25 cellular contexts compared by ENCODE assay signal in the genomic region with DNA sequence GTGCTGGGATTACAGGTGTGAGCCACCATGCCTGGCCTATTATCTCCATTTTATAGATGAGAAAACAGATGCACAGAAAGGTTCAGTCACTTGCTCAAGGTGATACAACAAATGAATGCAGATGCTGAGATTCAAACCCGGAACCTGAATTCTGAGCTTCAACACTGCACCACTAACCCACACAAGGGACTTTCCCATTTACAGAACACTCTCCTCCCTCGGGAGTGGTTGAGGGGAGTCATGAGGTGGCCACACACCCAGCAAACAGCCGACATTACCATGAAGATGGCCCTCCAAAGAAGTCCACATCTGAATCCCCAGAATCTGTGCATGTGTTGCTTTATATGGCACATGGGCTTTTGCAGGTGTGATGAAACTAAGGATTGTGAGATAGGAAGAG. TPM values are rescaled to one million over a fixed set of nuclear protein-coding genes. Genes with fewer than 3 reads are reported as not detected.
DNase-seq lines count a peak whose midpoint lies in the region; ATAC-seq, FAIRE-seq and TF ChIP-seq lines count a peak whose summit lies in the region.
"Had no signal": no experiment of that assay in that cellular context is flagged by ENCODE, and none has a peak within 500 bp of the region (broad histone marks: within the 10 kb centered on the region; RNA-seq: fewer than 3 reads in every experiment).

No MANE protein-coding gene starts in this region.

- DNase-seq in activated CD4-positive, alpha-beta T cell treated with anti-CD3 and anti-CD28 coated beads for 36 hours, result no peak
- no peak for DNase-seq in activated CD4-positive, alpha-beta T cell treated with anti-CD3 and anti-CD28 coated beads for 48 hours
- no peak for DNase-seq in GM18507 (ENCODE audit: extremely low spot score, insufficient read length, low read depth)
- no peak for DNase-seq in nephron progenitor cell
- DNase-seq in stimulated activated naive CD4-positive, alpha-beta T cell treated with Interleukin-2 at 50 U/mL for 16 hours (lab: John Stamatoyannopoulos, UW), result no peak
- DNase-seq in D341Med (ENCODE audit: low spot score), result no peak
- DNase-seq in MV-4-11 (lab: John Stamatoyannopoulos, UW), result no peak
- DNase-seq: 8988T; AML-193; cortex of kidney; left ventricle myocardium superior; NCI-H1048; NCI-H2081 treated with DMSO at 0.1 percent for 48 hours; NCI-H446 treated with DMSO at 0.1 percent for 48 hours; nucleus accumbens; Peyer's patch; stimulated activated CD4-positive, alpha-beta T cell treated with anti-CD3 and anti-CD28 coated beads, Interleukin-4, amount 100 ng/mL, for 1 hour; WERI-Rb-1 had no signal

- FAIRE-seq in GM18507 (lab: Jason Lieb, UNC), result peak; percentile 44
- FAIRE-seq: bronchial epithelial cell, D721Med, endothelial cell of umbilical vein, H54 had no signal

- no peaks in the 10 kb centered on the region for H3K9me3 Mint-ChIP-seq in activated CD4-positive, alpha-beta T cell treated with anti-CD3 and anti-CD28 coated beads for 36 hours (ENCODE audit: low read depth)
- H3K9me3 Mint-ChIP-seq in activated T-helper 17 cell treated with anti-CD3 and anti-CD28 coated beads, Interleukin-2, amount 50 U/mL, for 72 hours, result no peaks in the 10 kb centered on the region
- H3K9me3 Mint-ChIP-seq in nephron progenitor cell, result no peaks in the 10 kb centered on the region

- intact Hi-C loops in activated CD4-positive, alpha-beta T cell treated with anti-CD3 and anti-CD28 coated beads for 36 hours (cut with DNase I, micrococcal nuclease), result no loop called here

- peaks cover 31% of the 10 kb centered on the region for H3K36me3 Mint-ChIP-seq in activated CD4-positive, alpha-beta T cell treated with anti-CD3 and anti-CD28 coated beads for 36 hours (ENCODE audit: low read depth)
- H3K36me3 Mint-ChIP-seq in activated T-helper 17 cell treated with anti-CD3 and anti-CD28 coated beads, Interleukin-2, amount 50 U/mL, for 72 hours (ENCODE audit: low read depth), result peaks cover 84% of the 10 kb centered on the region
- H3K36me3 Mint-ChIP-seq in nephron progenitor cell (ENCODE audit: low read depth), result peaks cover 41% of the 10 kb centered on the region

- POLR2A ChIA-PET in activated CD4-positive, alpha-beta T cell treated with anti-CD3 and anti-CD28 coated beads for 36 hours (lab: Charles Lee), result no interaction called here

- no peak for ATAC-seq in activated CD4-positive, alpha-beta T cell treated with anti-CD3 and anti-CD28 coated beads for 36 hours
- peak; percentile 52 for ATAC-seq in activated T-helper 17 cell treated with anti-CD3 and anti-CD28 coated beads, Interleukin-2, amount 50 U/mL, for 72 hours (replicated peaks)
- ATAC-seq: left ventricle myocardium superior, mucosa of descending colon had no signal

- no peak overlapping the region for H3K4me3 Mint-ChIP-seq in activated CD4-positive, alpha-beta T cell treated with anti-CD3 and anti-CD28 coated beads for 36 hours
- H3K4me3 Mint-ChIP-seq in activated T-helper 17 cell treated with anti-CD3 and anti-CD28 coated beads, Interleukin-2, amount 50 U/mL, for 72 hours, result no peak overlapping the region
- no peak overlapping the region for H3K4me3 Mint-ChIP-seq in nephron progenitor cell

- no peaks in the 10 kb centered on the region for H3K27me3 Mint-ChIP-seq in activated CD4-positive, alpha-beta T cell treated with anti-CD3 and anti-CD28 coated beads for 36 hours
- H3K27me3 Mint-ChIP-seq in activated T-helper 17 cell treated with anti-CD3 and anti-CD28 coated beads, Interleukin-2, amount 50 U/mL, for 72 hours, result no peaks in the 10 kb centered on the region
- peaks cover 9% of the 10 kb centered on the region for H3K27me3 Mint-ChIP-seq in nephron progenitor cell (ENCODE audit: low read depth, poor library complexity)

- peaks cover 14% of the 10 kb centered on the region for H3K4me1 Mint-ChIP-seq in activated CD4-positive, alpha-beta T cell treated with anti-CD3 and anti-CD28 coated beads for 36 hours
- peaks cover 26% of the 10 kb centered on the region for H3K4me1 Mint-ChIP-seq in activated T-helper 17 cell treated with anti-CD3 and anti-CD28 coated beads, Interleukin-2, amount 50 U/mL, for 72 hours
- peaks cover 29% of the 10 kb centered on the region for H3K4me1 Mint-ChIP-seq in nephron progenitor cell

- TF ChIP-seq CTCF in nephron progenitor cell (IDR thresholded peaks at IDR 0.05), result no peak

- H3K27ac Mint-ChIP-seq in activated CD4-positive, alpha-beta T cell treated with anti-CD3 and anti-CD28 coated beads for 36 hours, result peak overlapping the region; percentile 23
- peak overlapping the region; percentile 20 for H3K27ac Mint-ChIP-seq in activated T-helper 17 cell treated with anti-CD3 and anti-CD28 coated beads, Interleukin-2, amount 50 U/mL, for 72 hours
- peak overlapping the region; percentile 9 for H3K27ac Mint-ChIP-seq in nephron progenitor cell

- CTCF ChIA-PET in activated CD4-positive, alpha-beta T cell treated with anti-CD3 and anti-CD28 coated beads for 36 hours (lab: Charles Lee), result interaction anchor here (0.9 kb wide), 1 partner anchor 61 kb away, joined by 3 read pairs; no protein-coding TSS in a partner anchor

RNA-seq across cellular contexts. Expression of gene BCL7C, which starts 9.1 kb away (rescaled TPM):
- 10 to 100 TPM; 19.5 to 20.4 TPM for total RNA-seq in activated CD4-positive, alpha-beta T cell treated with anti-CD3 and anti-CD28 coated beads for 36 hours
- total RNA-seq in activated T-helper 17 cell treated with anti-CD3 and anti-CD28 coated beads, Interleukin-2, amount 50 U/mL, for 72 hours, result 10 to 100 TPM; 34.1 to 39.3 TPM

RNA-seq across cellular contexts. Expression of gene CTF1, which starts 11.7 kb away (rescaled TPM):
- total RNA-seq in activated CD4-positive, alpha-beta T cell treated with anti-CD3 and anti-CD28 coated beads for 36 hours, result under 1 TPM; 0.18 TPM
- total RNA-seq in activated T-helper 17 cell treated with anti-CD3 and anti-CD28 coated beads, Interleukin-2, amount 50 U/mL, for 72 hours, result under 1 TPM; 0.15 to 0.26 TPM
- total RNA-seq: HT1080 had no signal

RNA-seq across cellular contexts. Expression of gene FBXL19, which starts 38.6 kb away (rescaled TPM):
- 10 to 100 TPM; 23.7 to 31.4 TPM for total RNA-seq in activated CD4-positive, alpha-beta T cell treated with anti-CD3 and anti-CD28 coated beads for 36 hours
- total RNA-seq in activated T-helper 17 cell treated with anti-CD3 and anti-CD28 coated beads, Interleukin-2, amount 50 U/mL, for 72 hours, result 10 to 100 TPM; 32.2 to 40.7 TPM
